ENCODE assay signal across 20 cellular contexts in genomic region chr7:78760620-78761355, GRCh38.
DNase-seq lines count a peak whose midpoint lies in the region; ATAC-seq and TF ChIP-seq lines count a peak whose summit lies in the region.
"Had no signal": no experiment of that assay in that cellular context is flagged by ENCODE, and none has a peak within 500 bp of the region (broad histone marks: within the 10 kb centered on the region; RNA-seq: fewer than 3 reads in every experiment).

No MANE protein-coding gene starts in this region.

- TF ChIP-seq CTCF in endodermal cell (conservative IDR thresholded peaks at IDR 0.05): no peak

- H3K4me1 ChIP-seq in endodermal cell (ENCODE audit: control insufficient read depth, insufficient read depth, low read length): no peaks in the 10 kb centered on the region
- no peaks in the 10 kb centered on the region for H3K4me1 ChIP-seq in naive thymus-derived CD4-positive, alpha-beta T cell (ENCODE audit: control insufficient read depth in 2 of 2, insufficient read depth in 2 of 2, low read length in 2 of 2)
- H3K4me1 ChIP-seq: Caco-2 had no signal

- no peak overlapping the region for H3K4me3 Mint-ChIP-seq in endodermal cell
- H3K4me3 Mint-ChIP-seq in naive thymus-derived CD4-positive, alpha-beta T cell: no peak overlapping the region
- no peak overlapping the region for H3K4me3 Mint-ChIP-seq in activated CD4-positive, alpha-beta memory T cell treated with anti-CD3 and anti-CD28 coated beads for 36 hours
- H3K4me3 Mint-ChIP-seq: CD4-positive, alpha-beta T cell had no signal

- H3K27ac Mint-ChIP-seq in endodermal cell: peak overlapping the region; percentile 6
- no peak overlapping the region for H3K27ac Mint-ChIP-seq in naive thymus-derived CD4-positive, alpha-beta T cell
- H3K27ac Mint-ChIP-seq in activated CD4-positive, alpha-beta memory T cell treated with anti-CD3 and anti-CD28 coated beads for 36 hours: no peak overlapping the region
- H3K27ac Mint-ChIP-seq: CD4-positive, alpha-beta T cell had no signal

- H3K4me1 Mint-ChIP-seq in endodermal cell: peaks cover 15% of the 10 kb centered on the region
- H3K4me1 Mint-ChIP-seq in naive thymus-derived CD4-positive, alpha-beta T cell: no peaks in the 10 kb centered on the region
- no peaks in the 10 kb centered on the region for H3K4me1 Mint-ChIP-seq in activated CD4-positive, alpha-beta memory T cell treated with anti-CD3 and anti-CD28 coated beads for 36 hours (ENCODE audit: low read depth)

- no peaks in the 10 kb centered on the region for H3K27me3 ChIP-seq in endodermal cell (ENCODE audit: control insufficient read depth, insufficient read depth, low read length, poor library complexity, severe bottlenecking)
- no peaks in the 10 kb centered on the region for H3K27me3 ChIP-seq in naive thymus-derived CD4-positive, alpha-beta T cell (ENCODE audit: control insufficient read depth in 2 of 2, insufficient read depth in 2 of 2, low read length in 2 of 2)

- in situ Hi-C loops in ACHN (cut with HindIII; ENCODE audit: low pct_ligation_motif_present, low pct_unique_long_range_greater_than_20kb, low sequenced_read_pairs): no loop called here

- CTCF ChIA-PET in naive thymus-derived CD4-positive, alpha-beta T cell (lab: Charles Lee): no interaction called here
- CTCF ChIA-PET in activated CD4-positive, alpha-beta memory T cell treated with anti-CD3 and anti-CD28 coated beads for 36 hours (lab: Charles Lee): no interaction called here

- H3K9ac ChIP-seq in endodermal cell (ENCODE audit: extremely low read depth, low read length, poor library complexity, severe bottlenecking): no peak overlapping the region

- POLR2A ChIA-PET in naive thymus-derived CD4-positive, alpha-beta T cell (lab: Charles Lee): no interaction called here
- POLR2A ChIA-PET in activated CD4-positive, alpha-beta memory T cell treated with anti-CD3 and anti-CD28 coated beads for 36 hours (lab: Charles Lee): no interaction called here

- H3K36me3 ChIP-seq in endodermal cell (ENCODE audit: control insufficient read depth, insufficient read depth, low read length): no peaks in the 10 kb centered on the region
- H3K36me3 ChIP-seq in naive thymus-derived CD4-positive, alpha-beta T cell (ENCODE audit: control insufficient read depth in 2 of 3, insufficient read depth in 3 of 3, low read length in 3 of 3): no peaks in the 10 kb centered on the region

- no peak overlapping the region for H3K27ac ChIP-seq in endodermal cell (ENCODE audit: low read depth, low read length)
- H3K27ac ChIP-seq in naive thymus-derived CD4-positive, alpha-beta T cell (ENCODE audit: low read depth, low read length): no peak overlapping the region
- H3K27ac ChIP-seq: SK-N-MC had no signal

- WGBS in endodermal cell (ENCODE audit: insufficient coverage in 1 of 2, insufficient read length in 1 of 2), 2 experiments: 68% methylated on average over 4 of the region's 4 CpGs; no CpG with 5 or more reads in 1 of the 2 experiments

- no peak overlapping the region for H3K4me3 ChIP-seq in endodermal cell (ENCODE audit: low read length)
- H3K4me3 ChIP-seq in naive thymus-derived CD4-positive, alpha-beta T cell (ENCODE audit: low read length): no peak overlapping the region
- H3K4me3 ChIP-seq: SK-N-MC had no signal

- intact Hi-C loops in naive thymus-derived CD4-positive, alpha-beta T cell (cut with micrococcal nuclease): no loop called here
- intact Hi-C loops in activated CD4-positive, alpha-beta memory T cell treated with anti-CD3 and anti-CD28 coated beads for 36 hours (cut with micrococcal nuclease): no loop called here

- ATAC-seq in naive thymus-derived CD4-positive, alpha-beta T cell: no peak
- no peak for ATAC-seq in HG02973 (IDR thresholded peaks at IDR 0.05; ENCODE audit: unreplicated experiment)
- ATAC-seq: HepG2 had no signal

- H3K9me3 Mint-ChIP-seq in endodermal cell: no peaks in the 10 kb centered on the region
- peaks cover 0 to 14% (median 4%) of the 10 kb centered on the region in 11 donors for H3K9me3 Mint-ChIP-seq in naive thymus-derived CD4-positive, alpha-beta T cell
- H3K9me3 Mint-ChIP-seq in activated CD4-positive, alpha-beta memory T cell treated with anti-CD3 and anti-CD28 coated beads for 36 hours: no peaks in the 10 kb centered on the region

- no peaks in the 10 kb centered on the region for H3K9me3 ChIP-seq in endodermal cell (ENCODE audit: control insufficient read depth, low read length)
- H3K9me3 ChIP-seq in naive thymus-derived CD4-positive, alpha-beta T cell (ENCODE audit: control insufficient read depth in 2 of 3, low read length in 3 of 3): no peaks in the 10 kb centered on the region
- H3K9me3 ChIP-seq: Caco-2 had no signal

- H3K27me3 Mint-ChIP-seq in endodermal cell (ENCODE audit: insufficient read depth): no peaks in the 10 kb centered on the region
- H3K27me3 Mint-ChIP-seq in naive thymus-derived CD4-positive, alpha-beta T cell: no peaks in the 10 kb centered on the region
- H3K27me3 Mint-ChIP-seq in activated CD4-positive, alpha-beta memory T cell treated with anti-CD3 and anti-CD28 coated beads for 36 hours: no peaks in the 10 kb centered on the region
- H3K27me3 Mint-ChIP-seq: CD4-positive, alpha-beta T cell had no signal

- DNase-seq in ACHN: peak; percentile 29
- peak; percentile 71 for DNase-seq in HT-29 (ENCODE audit: low spot score)
- no peak for DNase-seq in endodermal cell
- DNase-seq in kidney tubule cell (ENCODE audit: low spot score): peak; percentile 68
- DNase-seq in naive thymus-derived CD4-positive, alpha-beta T cell: no peak
- no peak for DNase-seq in activated CD4-positive, alpha-beta memory T cell treated with anti-CD3 and anti-CD28 coated beads for 36 hours
- DNase-seq in NCI-H748 (lab: John Stamatoyannopoulos, UW; ENCODE audit: unreplicated experiment): no peak
- DNase-seq: Caco-2; CD4-positive, alpha-beta T cell; KBM-7; MV-4-11; NCI-H1417 treated with DMSO at 0.1 percent for 48 hours; NCI-H1930; NCI-H2171 treated with DMSO at 0.1 percent for 48 hours; NCI-H446 treated with DMSO at 0.1 percent for 48 hours; NCI-H748 treated with DMSO at 0.1 percent for 48 hours; SHP77 had no signal

- H3K36me3 Mint-ChIP-seq in endodermal cell (ENCODE audit: low read depth): no peaks in the 10 kb centered on the region
- H3K36me3 Mint-ChIP-seq in naive thymus-derived CD4-positive, alpha-beta T cell: no peaks in the 10 kb centered on the region
- H3K36me3 Mint-ChIP-seq in activated CD4-positive, alpha-beta memory T cell treated with anti-CD3 and anti-CD28 coated beads for 36 hours: no peaks in the 10 kb centered on the region

Comparison
In these comparisons a context has a peak if more than half of its experiments do, and no peak if none do; other contexts are left out.
1. DNase-seq: peak in ACHN (single experiment), HT-29 (single experiment) and kidney tubule cell (single experiment); none in endodermal cell (single experiment), naive thymus-derived CD4-positive, alpha-beta T cell (0 of 9), activated CD4-positive, alpha-beta memory T cell treated with anti-CD3 and anti-CD28 coated beads for 36 hours (single experiment) and NCI-H748 (single experiment).